ENCODE assay signal across 26 cellular contexts in genomic region chr5:135604046-135604445, GRCh38. TPM values are rescaled to one million over a fixed set of nuclear protein-coding genes. Genes with fewer than 3 reads are reported as not detected.
"Had no signal": no experiment of that assay in that cellular context is flagged by ENCODE, and none has a peak within 500 bp of the region (broad histone marks: within the 10 kb centered on the region; RNA-seq: fewer than 3 reads in every experiment).

No MANE protein-coding gene starts in this region.

- H3K4me3 ChIP-seq: breast epithelium, colonic mucosa, heart right ventricle, tibial nerve had no signal

- DNase-seq: activated B cell treated with CpG ODN at 0.5 μM for 24 hours; activated CD4-positive, alpha-beta T cell treated with anti-CD3 and anti-CD28 coated beads for 36 hours; activated CD4-positive, alpha-beta T cell treated with anti-CD3 and anti-CD28 coated beads, Interleukin-2, amount 50 U/mL, for 48 hours; activated CD8-positive, alpha-beta memory T cell treated with anti-CD3 and anti-CD28 coated beads, Interleukin-2, amount 50 U/mL, for 48 hours; activated naive CD4-positive, alpha-beta T cell treated with Interleukin-2 at 50 U/mL for 16 hours; activated naive CD8-positive, alpha-beta T cell treated with anti-CD3 and anti-CD28 coated beads for 36 hours; activated T-cell treated with anti-CD3 and anti-CD28 coated beads, Interleukin-2, amount 50 U/mL, for 4 hours; heart right ventricle; immature natural killer cell; left cardiac atrium; occipital lobe; stimulated activated CD4-positive, alpha-beta T cell treated with anti-CD3 and anti-CD28 coated beads, Interleukin-12 subunit alpha, Interleukin-12 subunit beta, amount 100 ng/mL, for 4 hours; T1000 had no signal

- H3K4me3 Mint-ChIP-seq: activated B cell treated with CpG ODN at 0.5 μM for 24 hours; activated CD4-positive, alpha-beta T cell treated with anti-CD3 and anti-CD28 coated beads for 36 hours; activated naive CD8-positive, alpha-beta T cell treated with anti-CD3 and anti-CD28 coated beads for 36 hours; activated T-cell treated with anti-CD3 and anti-CD28 coated beads, Interleukin-2, amount 50 U/mL, for 4 hours; immature natural killer cell; memory B cell; stimulated activated naive CD8-positive, alpha-beta T cell treated with anti-CD3 and anti-CD28 coated beads, Interleukin-15, Interleukin-2, amounts not matched to agents 100 ng/mL and 50 ng/mL, for 24 hours; T-helper 1 cell treated with Interleukin-12 subunit alpha and Interleukin-12 subunit beta and Interleukin-4 antibody, amounts not matched to agents 30 μg/mL and 1 μg/mL, for 36 hours had no signal

- H3K36me3 Mint-ChIP-seq: activated naive CD8-positive, alpha-beta T cell treated with anti-CD3 and anti-CD28 coated beads for 36 hours; immature natural killer cell; memory B cell had no signal

- H3K27me3 Mint-ChIP-seq: activated B cell treated with CpG ODN at 0.5 μM for 24 hours; stimulated activated naive CD8-positive, alpha-beta T cell treated with anti-CD3 and anti-CD28 coated beads, Interleukin-15, Interleukin-2, amounts not matched to agents 100 ng/mL and 50 ng/mL, for 24 hours had no signal

- H3K27ac ChIP-seq: breast epithelium, colonic mucosa, epithelial cell of prostate, heart right ventricle, tibial nerve had no signal

- H3K27me3 ChIP-seq: breast epithelium, colonic mucosa, tibial nerve had no signal

- H3K4me1 ChIP-seq: breast epithelium, colonic mucosa, heart right ventricle, tibial nerve had no signal

- H3K9me3 Mint-ChIP-seq: activated B cell treated with CpG ODN at 0.5 μM for 24 hours; activated naive CD8-positive, alpha-beta T cell treated with anti-CD3 and anti-CD28 coated beads for 36 hours; activated T-cell treated with anti-CD3 and anti-CD28 coated beads, Interleukin-2, amount 50 U/mL, for 4 hours; activated T-helper 2 cell treated with anti-CD3 and anti-CD28 coated beads, Interferon-gamma antibody, Interleukin-2, Interleukin-4, amounts not matched to agents 10 μg/mL and 5 μg/mL and 100 μg/mL, durations not matched to agents 14 hours and 24 hours and 36 hours; immature natural killer cell; memory B cell; stimulated activated naive CD8-positive, alpha-beta T cell treated with anti-CD3 and anti-CD28 coated beads, Interleukin-15, Interleukin-2, amounts not matched to agents 100 ng/mL and 50 ng/mL, for 24 hours; T-helper 1 cell treated with Interleukin-12 subunit alpha and Interleukin-12 subunit beta and Interleukin-4 antibody, amounts not matched to agents 30 μg/mL and 1 μg/mL, for 36 hours had no signal

- H3K27ac Mint-ChIP-seq: activated B cell treated with CpG ODN at 0.5 μM for 24 hours; activated CD4-positive, alpha-beta T cell treated with anti-CD3 and anti-CD28 coated beads for 36 hours; activated naive CD8-positive, alpha-beta T cell treated with anti-CD3 and anti-CD28 coated beads for 36 hours; activated T-helper 2 cell treated with anti-CD3 and anti-CD28 coated beads, Interferon-gamma antibody, Interleukin-2, Interleukin-4, amounts not matched to agents 10 μg/mL and 5 μg/mL and 100 μg/mL, durations not matched to agents 14 hours and 24 hours and 36 hours; immature natural killer cell; memory B cell; stimulated activated naive CD8-positive, alpha-beta T cell treated with anti-CD3 and anti-CD28 coated beads, Interleukin-15, Interleukin-2, amounts not matched to agents 100 ng/mL and 50 ng/mL, for 24 hours; T-helper 1 cell treated with Interleukin-12 subunit alpha and Interleukin-12 subunit beta and Interleukin-4 antibody, amounts not matched to agents 30 μg/mL and 1 μg/mL, for 36 hours had no signal

- H3K4me1 Mint-ChIP-seq: activated B cell treated with CpG ODN at 0.5 μM for 24 hours; activated CD4-positive, alpha-beta T cell treated with anti-CD3 and anti-CD28 coated beads for 36 hours; activated naive CD8-positive, alpha-beta T cell treated with anti-CD3 and anti-CD28 coated beads for 36 hours; immature natural killer cell; memory B cell had no signal

- H3K9me3 ChIP-seq: breast epithelium, colonic mucosa, heart right ventricle, tibial nerve had no signal

- H3K36me3 ChIP-seq: breast epithelium, colonic mucosa, heart right ventricle, tibial nerve had no signal

RNA-seq across cellular contexts. Expression of gene CXCL14, which starts 25.3 kb away (rescaled TPM):
- total RNA-seq: activated B cell treated with CpG ODN at 0.5 μM for 24 hours; activated CD4-positive, alpha-beta T cell treated with anti-CD3 and anti-CD28 coated beads for 36 hours; activated CD8-positive, alpha-beta memory T cell treated with anti-CD3 and anti-CD28 coated beads for 36 hours; activated naive CD8-positive, alpha-beta T cell treated with anti-CD3 and anti-CD28 coated beads for 36 hours; activated T-cell treated with anti-CD3 and anti-CD28 coated beads, Interleukin-2, amount 50 U/mL, for 4 hours; activated T-helper 2 cell treated with anti-CD3 and anti-CD28 coated beads, Interferon-gamma antibody, Interleukin-2, Interleukin-4, amounts not matched to agents 10 μg/mL and 5 μg/mL and 100 μg/mL, durations not matched to agents 14 hours and 24 hours and 36 hours; fibroblast of villous mesenchyme; mononuclear cell; myocyte had no signal
- polyA plus RNA-seq: immature natural killer cell, neural cell had no signal
